Comparison of ENCODE assay signal across 8 cellular contexts in genomic region chr4:74632634-74633033, GRCh38.
DNase-seq lines count a peak whose midpoint lies in the region; ATAC-seq, FAIRE-seq and TF ChIP-seq lines count a peak whose summit lies in the region.
"Had no signal": no experiment of that assay in that cellular context is flagged by ENCODE, and none has a peak within 500 bp of the region (broad histone marks: within the 10 kb centered on the region; RNA-seq: fewer than 3 reads in every experiment).

No MANE protein-coding gene starts in this region.

- TF ChIP-seq CTCF in D721Med (IDR thresholded peaks at IDR 0.05; ENCODE audit: insufficient read depth, missing control alignments), result no peak

- H3K36me3 Mint-ChIP-seq in T-helper 2 cell treated with Interferon-gamma antibody and Interleukin-4, amounts not matched to agents 5 μg/mL and 100 μg/mL, for 36 hours (ENCODE audit: low read depth), result no peaks in the 10 kb centered on the region

- H3K4me1 Mint-ChIP-seq in T-helper 2 cell treated with Interferon-gamma antibody and Interleukin-4, amounts not matched to agents 5 μg/mL and 100 μg/mL, for 36 hours (ENCODE audit: low read depth), result peaks cover 9% of the 10 kb centered on the region

- ATAC-seq in HG02610 (IDR thresholded peaks at IDR 0.05; ENCODE audit: unreplicated experiment), result no peak
- ATAC-seq: body of pancreas had no signal

- no peak overlapping the region for H3K27ac Mint-ChIP-seq in T-helper 2 cell treated with Interferon-gamma antibody and Interleukin-4, amounts not matched to agents 5 μg/mL and 100 μg/mL, for 36 hours

- H3K4me3 Mint-ChIP-seq in T-helper 2 cell treated with Interferon-gamma antibody and Interleukin-4, amounts not matched to agents 5 μg/mL and 100 μg/mL, for 36 hours, result no peak overlapping the region

- FAIRE-seq in D721Med (lab: Jason Lieb, UNC), result no peak

- DNase-seq in HS-5 (ENCODE audit: low read depth) (peak; percentile 84), fibroblast of gingiva (ENCODE audit: low read depth) (peak; percentile 85), D721Med (ENCODE audit: insufficient read length, low spot score) (no peak)
- DNase-seq in T-helper 2 cell treated with Interferon-gamma antibody and Interleukin-4, amounts not matched to agents 5 μg/mL and 100 μg/mL, for 36 hours (ENCODE audit: low spot score), result peak; percentile 22
- peak; percentile 45 for DNase-seq in stimulated activated CD8-positive, alpha-beta memory T cell treated with anti-CD3 and anti-CD28 coated beads, Interleukin-4, amount 100 ng/mL, for 48 hours
- DNase-seq in activated effector memory CD4-positive, alpha-beta T cell treated with Interleukin-2 at 50 U/mL for 16 hours, result no peak

- no peaks in the 10 kb centered on the region for H3K9me3 Mint-ChIP-seq in T-helper 2 cell treated with Interferon-gamma antibody and Interleukin-4, amounts not matched to agents 5 μg/mL and 100 μg/mL, for 36 hours

- H3K27me3 Mint-ChIP-seq in T-helper 2 cell treated with Interferon-gamma antibody and Interleukin-4, amounts not matched to agents 5 μg/mL and 100 μg/mL, for 36 hours (ENCODE audit: low read depth), result peaks cover 13% of the 10 kb centered on the region

Comparison
In these comparisons a context has a peak if more than half of its experiments do, and no peak if none do; other contexts are left out.
1. DNase-seq: peak in HS-5 (single experiment), T-helper 2 cell treated with Interferon-gamma antibody and Interleukin-4, amounts not matched to agents 5 μg/mL and 100 μg/mL, for 36 hours (single experiment), fibroblast of gingiva (single experiment) and stimulated activated CD8-positive, alpha-beta memory T cell treated with anti-CD3 and anti-CD28 coated beads, Interleukin-4, amount 100 ng/mL, for 48 hours (single experiment); none in D721Med (single experiment) and activated effector memory CD4-positive, alpha-beta T cell treated with Interleukin-2 at 50 U/mL for 16 hours (single experiment).